ENCODE assay signal across 8 cellular contexts in the genomic region with DNA sequence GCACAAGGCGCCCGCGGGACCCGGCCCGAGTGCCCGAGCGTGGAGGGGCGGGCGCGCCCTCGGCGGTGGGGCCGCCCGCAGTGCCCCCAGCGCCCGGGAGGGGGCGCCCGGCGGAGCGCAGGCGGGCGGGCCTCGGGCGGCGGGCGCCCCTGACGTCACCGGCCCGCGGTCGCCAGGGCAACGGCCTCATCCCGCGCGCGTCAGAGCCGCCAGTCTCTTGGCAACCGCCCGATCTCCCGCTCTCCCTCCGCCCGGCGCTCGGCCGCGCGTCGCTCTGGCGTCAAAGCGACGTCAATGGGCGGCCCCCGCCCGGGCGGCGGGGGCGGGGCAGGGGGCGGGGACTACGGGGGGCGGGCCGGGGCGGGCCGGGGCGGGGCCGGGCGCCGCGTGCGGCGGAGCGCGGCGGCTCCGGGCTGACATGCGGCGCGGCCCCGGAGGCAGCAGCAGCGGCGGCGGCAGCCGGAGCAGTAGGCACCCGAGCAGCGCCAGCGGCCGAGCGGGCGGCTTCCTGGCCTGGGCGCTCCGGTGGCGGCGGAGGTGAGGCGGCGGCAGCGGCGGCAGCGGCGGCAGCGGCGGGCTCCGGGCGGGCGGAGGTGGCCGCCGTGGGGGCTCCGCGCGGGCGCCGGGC.
DNase-seq lines count a peak whose midpoint lies in the region; ATAC-seq and TF ChIP-seq lines count a peak whose summit lies in the region.
"Not testable (repeated sequence)": the region's sequence is repeated elsewhere in the genome, so short reads cannot be mapped to it uniquely, and the experiment has no call there.

No MANE protein-coding gene starts in this region.

- H3K9me3 ChIP-seq in heart right ventricle, gastrocnemius medialis: not testable (repeated sequence)

- H3K27ac Mint-ChIP-seq in activated CD8-positive, alpha-beta T cell treated with anti-CD3 and anti-CD28 coated beads for 36 hours, result not testable (repeated sequence)

- in situ Hi-C loops in gastrocnemius medialis (cut with MboI; ENCODE audit: low sequenced_read_pairs in 4 of 4), result not testable (repeated sequence)

- H3K4me1 Mint-ChIP-seq in activated CD8-positive, alpha-beta T cell treated with anti-CD3 and anti-CD28 coated beads for 36 hours (ENCODE audit: low read depth), result not testable (repeated sequence)

- peak; percentile 90 for ATAC-seq in GM18498 (IDR thresholded peaks at IDR 0.05; ENCODE audit: unreplicated experiment)
- ATAC-seq in GM19372 (IDR thresholded peaks at IDR 0.05; ENCODE audit: low read depth, unreplicated experiment), result peak; percentile 91
- ATAC-seq in GM21737 (IDR thresholded peaks at IDR 0.05; ENCODE audit: unreplicated experiment), result peak; percentile 71
- peak; percentile 77 for ATAC-seq in HG02973 (IDR thresholded peaks at IDR 0.05; ENCODE audit: unreplicated experiment)
- peak; percentile 69 for ATAC-seq in HG03442 (IDR thresholded peaks at IDR 0.05; ENCODE audit: unreplicated experiment)
- peak; percentile 93 for ATAC-seq in activated CD8-positive, alpha-beta T cell treated with anti-CD3 and anti-CD28 coated beads for 36 hours
- peak; percentile 83 to 96 (median 92) for ATAC-seq in heart right ventricle
- ATAC-seq in gastrocnemius medialis, result peak; percentile 85

- not testable (repeated sequence) for H3K4me3 ChIP-seq in heart right ventricle
- peak overlapping the region in 1 of 4 donors; percentile 43 for H3K4me3 ChIP-seq in gastrocnemius medialis

- H3K36me3 Mint-ChIP-seq in activated CD8-positive, alpha-beta T cell treated with anti-CD3 and anti-CD28 coated beads for 36 hours (ENCODE audit: low read depth), result not testable (repeated sequence)

- H3K4me3 Mint-ChIP-seq in activated CD8-positive, alpha-beta T cell treated with anti-CD3 and anti-CD28 coated beads for 36 hours, result not testable (repeated sequence)

- not testable (repeated sequence) for H3K9me3 Mint-ChIP-seq in activated CD8-positive, alpha-beta T cell treated with anti-CD3 and anti-CD28 coated beads for 36 hours

- H3K27ac ChIP-seq in heart right ventricle, gastrocnemius medialis: not testable (repeated sequence)

- not testable (repeated sequence) for H3K4me1 ChIP-seq in heart right ventricle, gastrocnemius medialis

- not testable (repeated sequence) for TF ChIP-seq CTCF in activated CD8-positive, alpha-beta T cell treated with anti-CD3 and anti-CD28 coated beads for 36 hours (IDR thresholded peaks at IDR 0.05); heart right ventricle (IDR thresholded peaks at IDR 0.05); gastrocnemius medialis (IDR thresholded peaks at IDR 0.05 in 4 of 5, conservative IDR thresholded peaks at IDR 0.05 in 1 of 5)

- WGBS in heart right ventricle, 2 donors, result no CpG with 5 or more reads among the region's 110 CpGs

- intact Hi-C loops in activated CD8-positive, alpha-beta T cell treated with anti-CD3 and anti-CD28 coated beads for 36 hours (cut with micrococcal nuclease); heart right ventricle (cut with DNase I); gastrocnemius medialis (cut with DNase I; ENCODE audit: low total_unique reads): not testable (repeated sequence)

- H3K27me3 ChIP-seq in heart right ventricle, gastrocnemius medialis: not testable (repeated sequence)

- DNase-seq in activated CD8-positive, alpha-beta T cell treated with anti-CD3 and anti-CD28 coated beads for 36 hours; heart right ventricle; gastrocnemius medialis: not testable (repeated sequence)

- H3K27me3 Mint-ChIP-seq in activated CD8-positive, alpha-beta T cell treated with anti-CD3 and anti-CD28 coated beads for 36 hours, result not testable (repeated sequence)

- H3K36me3 ChIP-seq in heart right ventricle, gastrocnemius medialis: not testable (repeated sequence)

- POLR2A ChIA-PET in activated CD8-positive, alpha-beta T cell treated with anti-CD3 and anti-CD28 coated beads for 36 hours (lab: Charles Lee), result not testable (repeated sequence)

- TF ChIP-seq POLR2A in gastrocnemius medialis (IDR thresholded peaks at IDR 0.05), result not testable (repeated sequence)

- CTCF ChIA-PET in activated CD8-positive, alpha-beta T cell treated with anti-CD3 and anti-CD28 coated beads for 36 hours (lab: Charles Lee), result not testable (repeated sequence)
